In genomic region chr6:88455317-88455716, GRCh38 we compare ENCODE assay signal across 14 cellular contexts.
DNase-seq lines count a peak whose midpoint lies in the region; ATAC-seq and TF ChIP-seq lines count a peak whose summit lies in the region.
"Had no signal": no experiment of that assay in that cellular context is flagged by ENCODE, and none has a peak within 500 bp of the region (broad histone marks: within the 10 kb centered on the region; RNA-seq: fewer than 3 reads in every experiment).

No MANE protein-coding gene starts in this region.

- no peak for DNase-seq in MCF 10A (ENCODE audit: unreplicated experiment)
- DNase-seq in breast epithelium (ENCODE audit: low spot score in 2 of 2): no peak
- DNase-seq in NCI-H1092 treated with DMSO at 0.1 percent for 48 hours (lab: John Stamatoyannopoulos, UW): peak; percentile 60
- peak in 1 of 2 donors; percentile 33 for DNase-seq in heart right ventricle
- DNase-seq in aorta: no peak
- no peak for DNase-seq in PC-3
- no peak for DNase-seq in KG1 (lab: John Stamatoyannopoulos, UW)
- DNase-seq: CD8-positive, alpha-beta memory T cell; EL; NCI-H1436; NCI-H1930; NCI-H774 had no signal

- no peak overlapping the region for H3K9ac ChIP-seq in PC-3 (ENCODE audit: low read length)
- H3K9ac ChIP-seq: BLaER1 treated with 17β-estradiol and CSF1 and Interleukin-3, amounts not matched to agents 10 nM and 100 nM had no signal

- TF ChIP-seq POLR2A in breast epithelium (IDR thresholded peaks at IDR 0.05): no peak

- ATAC-seq in heart right ventricle (peak in 6 of 8 donors; percentile 56 to 93 (median 66)), aorta (ENCODE audit: low FRiP score) (peak; percentile 48), PC-3 (no peak)
- ATAC-seq: K562 had no signal

- no peaks in the 10 kb centered on the region for H3K9me3 Mint-ChIP-seq in MCF 10A (ENCODE audit: unreplicated experiment)
- H3K9me3 Mint-ChIP-seq: CD8-positive, alpha-beta memory T cell had no signal

- no peaks in the 10 kb centered on the region for H3K79me2 ChIP-seq in PC-3 (ENCODE audit: low read length)

- H3K4me1 Mint-ChIP-seq in MCF 10A (ENCODE audit: insufficient read depth, unreplicated experiment): peaks cover 16% of the 10 kb centered on the region
- H3K4me1 Mint-ChIP-seq: CD8-positive, alpha-beta memory T cell had no signal

- H3K27me3 Mint-ChIP-seq in MCF 10A (ENCODE audit: insufficient read depth, unreplicated experiment): no peaks in the 10 kb centered on the region

- H3K4me3 ChIP-seq in breast epithelium (no peak overlapping the region), heart right ventricle (no peak overlapping the region), aorta (ENCODE audit: low read length in 2 of 2) (no peak overlapping the region), PC-3 (ENCODE audit: low read length) (no peak overlapping the region)
- H3K4me3 ChIP-seq: BLaER1 treated with 17β-estradiol and CSF1 and Interleukin-3, amounts not matched to agents 10 nM and 100 nM; K562 had no signal

- H3K9me3 ChIP-seq in breast epithelium (no peaks in the 10 kb centered on the region), heart right ventricle (no peaks in the 10 kb centered on the region), aorta (ENCODE audit: control insufficient read depth, low read length) (no peaks in the 10 kb centered on the region), PC-3 (ENCODE audit: low read length) (no peaks in the 10 kb centered on the region)
- H3K9me3 ChIP-seq: BLaER1 treated with 17β-estradiol and CSF1 and Interleukin-3, amounts not matched to agents 10 nM and 100 nM had no signal

- H3K4me1 ChIP-seq in breast epithelium: no peaks in the 10 kb centered on the region
- peaks cover 0 to 6% (median 0%) of the 10 kb centered on the region in 9 donors for H3K4me1 ChIP-seq in heart right ventricle
- H3K4me1 ChIP-seq in aorta (ENCODE audit: control insufficient read depth in 1 of 2, insufficient read depth in 2 of 2, low read length in 2 of 2): no peaks in the 10 kb centered on the region
- no peaks in the 10 kb centered on the region for H3K4me1 ChIP-seq in PC-3 (ENCODE audit: insufficient read depth, low read length)
- H3K4me1 ChIP-seq: BLaER1 treated with 17β-estradiol and CSF1 and Interleukin-3, amounts not matched to agents 10 nM and 100 nM had no signal

- POLR2A ChIA-PET in MCF 10A (lab: Yijun Ruan, JAX): no interaction called here
- POLR2A ChIA-PET in PC-3 (lab: Charles Lee; ENCODE audit: unreplicated experiment): no interaction called here

- 54 to 55% methylated on average over 3 of the region's 3 CpGs for WGBS in heart right ventricle, 2 donors
- WGBS in aorta, 2 donors: 25 to 30% methylated on average over 3 of the region's 3 CpGs

- H3K36me3 ChIP-seq in breast epithelium (no peaks in the 10 kb centered on the region), heart right ventricle (no peaks in the 10 kb centered on the region), aorta (ENCODE audit: control insufficient read depth in 1 of 2, insufficient read depth in 2 of 2, low read length in 1 of 2) (no peaks in the 10 kb centered on the region), PC-3 (ENCODE audit: low read depth, low read length) (no peaks in the 10 kb centered on the region)
- H3K36me3 ChIP-seq: BLaER1 treated with 17β-estradiol and CSF1 and Interleukin-3, amounts not matched to agents 10 nM and 100 nM had no signal

- no peak overlapping the region for H3K27ac ChIP-seq in breast epithelium
- no peak overlapping the region for H3K27ac ChIP-seq in heart right ventricle
- H3K27ac ChIP-seq in aorta (ENCODE audit: low read depth in 1 of 2, low read length in 2 of 2): no peak overlapping the region
- no peak overlapping the region for H3K27ac ChIP-seq in PC-3 (ENCODE audit: low read length)
- H3K27ac ChIP-seq: BLaER1 treated with 17β-estradiol and CSF1 and Interleukin-3, amounts not matched to agents 10 nM and 100 nM had no signal

- intact Hi-C loops in MCF 10A (cut with micrococcal nuclease): no loop called here
- intact Hi-C loops in breast epithelium (cut with DNase I; ENCODE audit: low total_unique reads): no loop called here
- intact Hi-C loops in heart right ventricle (cut with DNase I): no loop called here
- intact Hi-C loops in aorta (cut with DNase I): no loop called here
- intact Hi-C loops in PC-3 (cut with micrococcal nuclease): no loop called here

- no peaks in the 10 kb centered on the region for H4K20me1 ChIP-seq in PC-3 (ENCODE audit: low read length)
- H4K20me1 ChIP-seq: BLaER1 treated with 17β-estradiol and CSF1 and Interleukin-3, amounts not matched to agents 10 nM and 100 nM had no signal

- no peaks in the 10 kb centered on the region for H3F3A ChIP-seq in PC-3 (ENCODE audit: low read length, unreplicated experiment)

- no TSS peak for BruUV-seq in MCF 10A (replicated peaks; lab: Mats Ljungman, UMichigan)
- no TSS peak for BruUV-seq in PC-3 (replicated peaks; lab: Mats Ljungman, UMichigan)

- H3K36me3 Mint-ChIP-seq in MCF 10A (ENCODE audit: insufficient read depth, unreplicated experiment): no peaks in the 10 kb centered on the region
- H3K36me3 Mint-ChIP-seq: CD8-positive, alpha-beta memory T cell had no signal

- H3K27me3 ChIP-seq in breast epithelium: no peaks in the 10 kb centered on the region
- no peaks in the 10 kb centered on the region for H3K27me3 ChIP-seq in heart right ventricle
- no peaks in the 10 kb centered on the region for H3K27me3 ChIP-seq in aorta (ENCODE audit: control insufficient read depth in 1 of 2, insufficient read depth in 2 of 2, low read length in 1 of 2)
- peaks cover 3% of the 10 kb centered on the region; the same call in 1 of the 2 replicates for H3K27me3 ChIP-seq in PC-3 (ENCODE audit: low read length)
- H3K27me3 ChIP-seq: BLaER1 treated with 17β-estradiol and CSF1 and Interleukin-3, amounts not matched to agents 10 nM and 100 nM had no signal

- peak overlapping the region; percentile 24 for H3K27ac Mint-ChIP-seq in MCF 10A (ENCODE audit: low read depth, unreplicated experiment)
- H3K27ac Mint-ChIP-seq: CD8-positive, alpha-beta memory T cell had no signal

- H3K9me2 ChIP-seq in PC-3 (replicated peaks; ENCODE audit: low read length): no peaks in the 10 kb centered on the region

- H3K4me3 Mint-ChIP-seq in MCF 10A (ENCODE audit: unreplicated experiment): no peak overlapping the region
- H3K4me3 Mint-ChIP-seq: CD8-positive, alpha-beta memory T cell had no signal

- H3K4me2 ChIP-seq in PC-3 (ENCODE audit: low read length): no peak overlapping the region
- H3K4me2 ChIP-seq: BLaER1 treated with 17β-estradiol and CSF1 and Interleukin-3, amounts not matched to agents 10 nM and 100 nM had no signal

- H2AFZ ChIP-seq in PC-3 (ENCODE audit: low read length): no peak overlapping the region

- no peak for TF ChIP-seq CTCF in MCF 10A (IDR thresholded peaks at IDR 0.05; ENCODE audit: unreplicated experiment)
- no peak for TF ChIP-seq CTCF in breast epithelium (IDR thresholded peaks at IDR 0.05)
- TF ChIP-seq CTCF in heart right ventricle (IDR thresholded peaks at IDR 0.05): no peak
- TF ChIP-seq CTCF in PC-3 (conservative IDR thresholded peaks at IDR 0.05; ENCODE audit: low read depth, low read length): no peak

- CTCF ChIA-PET in MCF 10A (lab: Yijun Ruan, JAX) (interaction anchor here (0.6 kb wide), 2 partner anchors 716 to 787 kb away, joined by 3 read pairs; no protein-coding TSS in a partner anchor), PC-3 (lab: Charles Lee) (no interaction called here)
